In the genomic region with DNA sequence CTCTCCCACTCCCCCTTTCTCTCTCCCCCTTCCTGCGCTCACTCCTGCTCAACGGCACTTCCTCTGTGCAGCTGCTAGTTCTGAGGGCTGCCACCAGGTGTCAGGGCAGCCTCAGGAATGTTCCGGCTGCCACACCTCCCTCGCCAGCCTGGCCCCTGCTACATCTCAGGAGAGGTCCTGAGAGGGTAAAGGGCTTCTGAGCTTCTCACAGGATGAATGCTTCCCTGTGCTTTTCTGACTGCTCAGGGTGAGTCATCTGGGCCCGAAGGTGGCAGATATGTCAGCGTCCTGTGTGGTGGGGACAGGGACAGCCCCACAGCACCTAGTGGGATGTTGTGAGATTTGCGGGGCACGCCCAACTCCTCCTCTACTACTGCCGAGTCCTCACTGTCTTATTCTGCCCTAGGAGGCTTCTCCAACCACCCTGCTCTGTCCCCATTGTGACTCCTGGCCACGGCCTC, we compare ENCODE assay signal across 1 cellular context.
TF ChIP-seq lines count a peak whose summit lies in the region.

No MANE protein-coding gene starts in this region.

TF ChIP-seq in HEK293, 187 proteins besides CTCF, POLR2A, EP300 and RAD21 (continued from another document):
- TF ChIP-seq ZNF654 (tag by site-specific recombination; IDR thresholded peaks at IDR 0.05; ENCODE audit: low read depth) (peak; percentile 87), ZNF530 (tag by site-specific recombination; IDR thresholded peaks at IDR 0.05; ENCODE audit: low read depth) (no peak), ZEB2 (tag by site-specific recombination; IDR thresholded peaks at IDR 0.05) (no peak), ZNF394 (tag by site-specific recombination; IDR thresholded peaks at IDR 0.05; ENCODE audit: borderline replicate concordance) (0 out of 2 replicates have a peak, but pooled peaks have one; percentile 28), ZBTB17 (tag by site-specific recombination; IDR thresholded peaks at IDR 0.05) (0 out of 2 replicates have a peak, but pooled peaks have one; percentile 31), ZNF473 (tag by site-specific recombination; IDR thresholded peaks at IDR 0.05) (no peak), ZNF140 (tag by site-specific recombination; IDR thresholded peaks at IDR 0.05) (no peak), ZNF302 (tag by site-specific recombination; IDR thresholded peaks at IDR 0.05; ENCODE audit: low read depth) (no peak), GLIS1 (tag by site-specific recombination; IDR thresholded peaks at IDR 0.05) (peak; percentile 24; the same call in 1 of the 2 replicates), ZNF366 (tag by site-specific recombination; conservative IDR thresholded peaks at IDR 0.05) (peak; percentile 62), ZSCAN30 (tag by site-specific recombination; IDR thresholded peaks at IDR 0.05) (no peak), ZNF555 (tag by site-specific recombination; conservative IDR thresholded peaks at IDR 0.05) (no peak), ZNF48 (tag by site-specific recombination; IDR thresholded peaks at IDR 0.05) (no peak), ZNF548 (tag by site-specific recombination; IDR thresholded peaks at IDR 0.05) (no peak), IKZF3 (tag by site-specific recombination; IDR thresholded peaks at IDR 0.05) (no peak), KLF10 (tag by site-specific recombination; IDR thresholded peaks at IDR 0.05) (peak; percentile 77), HOXA7 (CRISPR knock-in tag; IDR thresholded peaks at IDR 0.05; ENCODE audit: borderline replicate concordance) (no peak), KLF9 (tag by site-specific recombination; IDR thresholded peaks at IDR 0.05; ENCODE audit: low read depth) (peak; percentile 89)
- TF ChIP-seq, protein P1, sequence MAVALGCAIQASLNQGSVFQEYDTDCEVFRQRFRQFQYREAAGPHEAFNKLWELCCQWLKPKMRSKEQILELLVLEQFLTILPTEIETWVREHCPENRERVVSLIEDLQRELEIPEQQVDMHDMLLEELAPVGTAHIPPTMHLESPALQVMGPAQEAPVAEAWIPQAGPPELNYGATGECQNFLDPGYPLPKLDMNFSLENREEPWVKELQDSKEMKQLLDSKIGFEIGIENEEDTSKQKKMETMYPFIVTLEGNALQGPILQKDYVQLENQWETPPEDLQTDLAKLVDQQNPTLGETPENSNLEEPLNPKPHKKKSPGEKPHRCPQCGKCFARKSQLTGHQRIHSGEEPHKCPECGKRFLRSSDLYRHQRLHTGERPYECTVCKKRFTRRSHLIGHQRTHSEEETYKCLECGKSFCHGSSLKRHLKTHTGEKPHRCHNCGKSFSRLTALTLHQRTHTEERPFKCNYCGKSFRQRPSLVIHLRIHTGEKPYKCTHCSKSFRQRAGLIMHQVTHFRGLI (tag by site-specific recombination; IDR thresholded peaks at IDR 0.05), result no peak
- TF ChIP-seq, protein P2, sequence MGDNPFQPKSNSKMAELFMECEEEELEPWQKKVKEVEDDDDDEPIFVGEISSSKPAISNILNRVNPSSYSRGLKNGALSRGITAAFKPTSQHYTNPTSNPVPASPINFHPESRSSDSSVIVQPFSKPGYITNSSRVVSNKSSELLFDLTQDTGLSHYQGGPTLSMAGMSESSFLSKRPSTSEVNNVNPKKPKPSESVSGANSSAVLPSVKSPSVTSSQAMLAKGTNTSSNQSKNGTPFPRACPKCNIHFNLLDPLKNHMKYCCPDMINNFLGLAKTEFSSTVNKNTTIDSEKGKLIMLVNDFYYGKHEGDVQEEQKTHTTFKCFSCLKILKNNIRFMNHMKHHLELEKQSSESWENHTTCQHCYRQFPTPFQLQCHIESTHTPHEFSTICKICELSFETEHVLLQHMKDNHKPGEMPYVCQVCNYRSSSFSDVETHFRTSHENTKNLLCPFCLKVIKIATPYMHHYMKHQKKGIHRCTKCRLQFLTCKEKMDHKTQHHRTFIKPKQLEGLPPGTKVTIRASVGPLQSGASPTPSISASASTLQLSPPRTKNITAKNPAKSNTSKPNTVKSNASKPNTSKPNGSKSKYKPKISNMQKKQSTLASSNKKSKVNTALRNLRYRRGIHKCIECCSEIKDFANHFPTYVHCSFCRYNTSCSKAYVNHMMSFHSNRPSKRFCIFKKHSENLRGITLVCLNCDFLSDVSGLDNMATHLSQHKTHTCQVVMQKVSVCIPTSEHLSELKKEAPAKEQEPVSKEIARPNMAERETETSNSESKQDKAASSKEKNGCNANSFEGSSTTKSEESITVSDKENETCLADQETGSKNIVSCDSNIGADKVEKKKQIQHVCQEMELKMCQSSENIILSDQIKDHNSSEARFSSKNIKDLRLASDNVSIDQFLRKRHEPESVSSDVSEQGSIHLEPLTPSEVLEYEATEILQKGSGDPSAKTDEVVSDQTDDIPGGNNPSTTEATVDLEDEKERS (tag by site-specific recombination; IDR thresholded peaks at IDR 0.05), result no peak
- TF ChIP-seq, protein P3, sequence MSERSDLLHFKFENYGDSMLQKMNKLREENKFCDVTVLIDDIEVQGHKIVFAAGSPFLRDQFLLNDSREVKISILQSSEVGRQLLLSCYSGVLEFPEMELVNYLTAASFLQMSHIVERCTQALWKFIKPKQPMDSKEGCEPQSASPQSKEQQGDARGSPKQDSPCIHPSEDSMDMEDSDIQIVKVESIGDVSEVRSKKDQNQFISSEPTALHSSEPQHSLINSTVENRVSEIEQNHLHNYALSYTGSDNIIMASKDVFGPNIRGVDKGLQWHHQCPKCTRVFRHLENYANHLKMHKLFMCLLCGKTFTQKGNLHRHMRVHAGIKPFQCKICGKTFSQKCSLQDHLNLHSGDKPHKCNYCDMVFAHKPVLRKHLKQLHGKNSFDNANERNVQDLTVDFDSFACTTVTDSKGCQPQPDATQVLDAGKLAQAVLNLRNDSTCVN (tag by site-specific recombination; optimal IDR thresholded peaks at IDR 0.05), result no peak
- TF ChIP-seq, protein P4, sequence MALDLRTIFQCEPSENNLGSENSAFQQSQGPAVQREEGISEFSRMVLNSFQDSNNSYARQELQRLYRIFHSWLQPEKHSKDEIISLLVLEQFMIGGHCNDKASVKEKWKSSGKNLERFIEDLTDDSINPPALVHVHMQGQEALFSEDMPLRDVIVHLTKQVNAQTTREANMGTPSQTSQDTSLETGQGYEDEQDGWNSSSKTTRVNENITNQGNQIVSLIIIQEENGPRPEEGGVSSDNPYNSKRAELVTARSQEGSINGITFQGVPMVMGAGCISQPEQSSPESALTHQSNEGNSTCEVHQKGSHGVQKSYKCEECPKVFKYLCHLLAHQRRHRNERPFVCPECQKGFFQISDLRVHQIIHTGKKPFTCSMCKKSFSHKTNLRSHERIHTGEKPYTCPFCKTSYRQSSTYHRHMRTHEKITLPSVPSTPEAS (tag by site-specific recombination; IDR thresholded peaks at IDR 0.05), result no peak
